ENCODE assay signal across 1 cellular context in the genomic region with DNA sequence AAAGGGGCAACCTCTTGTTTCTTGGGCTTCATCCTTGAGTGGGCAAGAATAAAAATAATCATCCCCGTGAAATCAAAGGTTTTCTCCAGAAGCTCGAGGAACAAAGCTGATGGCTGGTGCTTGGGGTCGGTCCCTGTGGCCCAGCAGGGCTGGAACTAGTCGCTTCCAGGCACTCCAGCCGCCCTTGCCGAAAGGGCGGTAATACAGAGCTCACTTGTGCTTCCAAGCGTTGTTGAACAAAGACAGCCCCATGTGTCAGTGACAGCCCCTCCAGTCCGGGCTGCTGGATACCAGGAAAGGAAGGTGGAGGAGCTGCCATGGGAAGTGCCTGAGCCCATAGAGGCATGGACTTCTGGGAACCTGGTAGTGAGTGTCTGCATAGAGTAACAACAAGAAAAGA.
TF ChIP-seq lines count a peak whose summit lies in the region.

No MANE protein-coding gene starts in this region.

TF ChIP-seq in H1, 55 proteins besides CTCF, POLR2A, EP300 and RAD21:
- TF ChIP-seq GTF2F1 (IDR thresholded peaks at IDR 0.05; ENCODE audit: borderline replicate concordance, low read depth, low read length): no peak
- TF ChIP-seq, protein P1, sequence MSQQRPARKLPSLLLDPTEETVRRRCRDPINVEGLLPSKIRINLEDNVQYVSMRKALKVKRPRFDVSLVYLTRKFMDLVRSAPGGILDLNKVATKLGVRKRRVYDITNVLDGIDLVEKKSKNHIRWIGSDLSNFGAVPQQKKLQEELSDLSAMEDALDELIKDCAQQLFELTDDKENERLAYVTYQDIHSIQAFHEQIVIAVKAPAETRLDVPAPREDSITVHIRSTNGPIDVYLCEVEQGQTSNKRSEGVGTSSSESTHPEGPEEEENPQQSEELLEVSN (IDR thresholded peaks at IDR 0.05): peak; percentile 55; the same call in 1 of the 2 replicates
- peak; percentile 42 for TF ChIP-seq EZH2 (IDR thresholded peaks at IDR 0.05; ENCODE audit: low read depth, low read length, severe bottlenecking)
TF ChIP-seq in H1: peak in this region for 2.
